8 cellular contexts compared by ENCODE assay signal in the genomic region with DNA sequence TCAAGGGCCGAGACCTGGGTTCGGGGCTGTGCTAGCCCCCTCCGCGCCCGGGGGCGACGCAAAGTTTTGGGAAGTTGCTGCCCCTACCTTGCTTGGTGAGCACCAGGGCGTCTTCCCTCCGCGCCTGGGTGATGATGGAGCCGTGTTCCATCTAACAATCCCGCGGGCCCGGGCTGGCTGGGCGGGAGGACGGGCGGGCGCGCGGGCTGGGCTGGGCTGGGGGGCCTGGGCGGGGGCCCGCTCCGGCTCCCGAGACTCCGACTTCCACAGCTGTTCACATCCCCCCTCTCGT. TPM values are rescaled to one million over a fixed set of nuclear protein-coding genes. Genes with fewer than 3 reads are reported as not detected.
DNase-seq lines count a peak whose midpoint lies in the region; ATAC-seq and TF ChIP-seq lines count a peak whose summit lies in the region.

No MANE protein-coding gene starts in this region.

- no peak for TF ChIP-seq RAD21 in IMR-90 (IDR thresholded peaks at IDR 0.05; ENCODE audit: low read length)

- H3K27me3 Mint-ChIP-seq in activated T-cell treated with anti-CD3 and anti-CD28 coated beads, Interleukin-2, amount 50 U/mL, for 24 hours = peaks cover under 1% of the 10 kb centered on the region

- H3K4me1 Mint-ChIP-seq in activated T-cell treated with anti-CD3 and anti-CD28 coated beads, Interleukin-2, amount 50 U/mL, for 24 hours (ENCODE audit: low read depth) = peaks cover 43% of the 10 kb centered on the region

- in situ Hi-C loops in IMR-90 (cut with MboI; ENCODE audit: low sequenced_read_pairs) = loop anchor here (10.0 kb wide), 1 partner anchor 49 kb away; no protein-coding TSS in a partner anchor
- in situ Hi-C loops in astrocyte of the spinal cord (cut with HindIII; ENCODE audit: low sequenced_read_pairs) = no loop called here
- in situ Hi-C loops in transverse colon (cut with MboI; ENCODE audit: low pct_ligation_motif_present in 1 of 4, low pct_unique_long_range_greater_than_20kb in 1 of 4, low sequenced_read_pairs in 3 of 4) = loop anchor here in 2 of 4 donors (5.0 to 10.0 kb wide), 2 partner anchors 46 to 49 kb away; no protein-coding TSS in a partner anchor

- peak overlapping the region; percentile 100 for H2AK9ac ChIP-seq in IMR-90 (replicated peaks; ENCODE audit: low read depth, low read length, poor library complexity)

- dilution Hi-C loops in IMR-90 (cut with HindIII; ENCODE audit: low sequenced_read_pairs, unreplicated experiment) = no loop called here

- POLR2A ChIA-PET in IMR-90 (lab: Charles Lee; ENCODE audit: unreplicated experiment) = interaction anchor here (0.7 to 2.8 kb wide), 5 partner anchors 8 to 51 kb away, joined by 3 to 12 read pairs (median 4); no protein-coding TSS in a partner anchor

- H3K14ac ChIP-seq in IMR-90 (replicated peaks; ENCODE audit: low read depth, low read length) = peak overlapping the region; percentile 94

- no peaks in the 10 kb centered on the region for H3K27me3 ChIP-seq in IMR-90 (ENCODE audit: control insufficient read depth, insufficient read depth, low read length)
- no peaks in the 10 kb centered on the region for H3K27me3 ChIP-seq in left lung
- H3K27me3 ChIP-seq in transverse colon = no peaks in the 10 kb centered on the region

- ATAC-seq in IMR-90 (ENCODE audit: low read depth) = peak; percentile 12
- ATAC-seq in left lung = peak; percentile 17

- peaks cover 46% of the 10 kb centered on the region for H4K20me1 ChIP-seq in IMR-90 (ENCODE audit: insufficient read depth, low read length)

- H2BK20ac ChIP-seq in IMR-90 (ENCODE audit: low read depth, low read length) = no peak overlapping the region

- peaks cover 0 to 25% of the 10 kb centered on the region in 2 experiments; a peak in 2 of 4 replicates for H3K79me1 ChIP-seq in IMR-90 (ENCODE audit: low read depth in 1 of 2, low read length in 2 of 2)

- H3K9ac ChIP-seq in IMR-90 (ENCODE audit: low read depth, low read length) = peak overlapping the region; percentile 98

- peak overlapping the region; percentile 92 for H3K4ac ChIP-seq in IMR-90 (ENCODE audit: low read depth, low read length)

- intact Hi-C loops in IMR-90 (cut with micrococcal nuclease) = loop anchor here (1.0 kb wide), 1 partner anchor 56 kb away; no protein-coding TSS in a partner anchor
- intact Hi-C loops in left lung (cut with DNase I) = no loop called here
- intact Hi-C loops in transverse colon (cut with DNase I; ENCODE audit: low total_unique reads) = no loop called here

- H3K36me3 ChIP-seq in IMR-90 (ENCODE audit: control insufficient read depth, insufficient read depth, low read length) (no peaks in the 10 kb centered on the region; the same call in 1 of the 2 replicates), left lung (no peaks in the 10 kb centered on the region), transverse colon (no peaks in the 10 kb centered on the region)

- peaks cover 19% of the 10 kb centered on the region for H3K4me1 ChIP-seq in IMR-90 (ENCODE audit: control insufficient read depth, insufficient read depth, low read length)
- peaks cover 31 to 45% of the 10 kb centered on the region in 2 donors for H3K4me1 ChIP-seq in left lung
- H3K4me1 ChIP-seq in transverse colon = peaks cover 22 to 42% (median 35%) of the 10 kb centered on the region in 4 donors

- DNase-seq in activated T-cell treated with anti-CD3 and anti-CD28 coated beads, Interleukin-2, amount 50 U/mL, for 24 hours = no peak
- DNase-seq in activated T-cell treated with anti-CD3 and anti-CD28 coated beads, Interleukin-2, amount 50 U/mL, for 48 hours = no peak
- DNase-seq in IMR-90 (no peak), astrocyte of the spinal cord (ENCODE audit: low read depth, low spot score) (no peak), left lung (no peak), transverse colon (no peak), glomerular visceral epithelial cell (ENCODE audit: extremely low spot score) (no peak), occipital lobe (lab: John Stamatoyannopoulos, UW) (no peak)

- peak overlapping the region; percentile 94 for H2AK5ac ChIP-seq in IMR-90 (ENCODE audit: low read depth, low read length)

- H2AFZ ChIP-seq in IMR-90 (replicated peaks; ENCODE audit: low read length, poor library complexity) = peak overlapping the region; percentile 99

- H3K9me3 ChIP-seq in IMR-90 (ENCODE audit: control insufficient read depth, insufficient read depth, low read length) = no peaks in the 10 kb centered on the region
- no peaks in the 10 kb centered on the region for H3K9me3 ChIP-seq in left lung
- H3K9me3 ChIP-seq in transverse colon = no peaks in the 10 kb centered on the region

- no peaks in the 10 kb centered on the region for H3K9me3 Mint-ChIP-seq in activated T-cell treated with anti-CD3 and anti-CD28 coated beads, Interleukin-2, amount 50 U/mL, for 24 hours

- BruUV-seq in IMR-90 (replicated peaks; lab: Mats Ljungman, UMichigan) = no TSS peak

- CTCF ChIA-PET in IMR-90 (lab: Yijun Ruan, JAX) = no interaction called here

- 5% methylated on average over 4 of the region's 26 CpGs; no CpG with 5 or more reads in 1 of the 2 experiments for WGBS in IMR-90 (ENCODE audit: extremely low coverage in 2 of 2, insufficient read length in 1 of 2), 2 experiments
- 0% methylated on average over 6 of the region's 26 CpGs; no CpG with 5 or more reads in 1 of the 2 donors for WGBS in transverse colon (ENCODE audit: low coverage in 1 of 2), 2 donors

- TF ChIP-seq POLR2A in IMR-90 (IDR thresholded peaks at IDR 0.05; ENCODE audit: low read depth, low read length) (no peak), transverse colon (IDR thresholded peaks at IDR 0.05) (no peak)

- TF ChIP-seq EP300 in transverse colon (IDR thresholded peaks at IDR 0.05; ENCODE audit: low read depth) = no peak

- H2BK15ac ChIP-seq in IMR-90 (ENCODE audit: low read depth, low read length) = peak overlapping the region; percentile 53; the same call in 1 of the 3 replicates

- H2BK5ac ChIP-seq in IMR-90 (ENCODE audit: low read depth, low read length, poor library complexity, severe bottlenecking) = peak overlapping the region; percentile 99

- peak overlapping the region; percentile 76 for H2BK120ac ChIP-seq in IMR-90 (ENCODE audit: low read depth, low read length)

- H4K8ac ChIP-seq in IMR-90 (ENCODE audit: low read depth in 2 of 2, low read length in 2 of 2) = peak overlapping the region; percentile 72 to 74; a peak in 3 of 4 replicates

- H3K4me2 ChIP-seq in IMR-90 (ENCODE audit: low read depth, low read length) = 0 out of 2 replicates have a peak overlapping the region, but pooled peaks have one; percentile 23

- peak overlapping the region; percentile 95 for H4K91ac ChIP-seq in IMR-90 (ENCODE audit: insufficient read depth, low read depth, low read length)

- H3K23ac ChIP-seq in IMR-90 (ENCODE audit: low read depth, low read length) = peak overlapping the region; percentile 98

- H3K18ac ChIP-seq in IMR-90 (ENCODE audit: low read depth, low read length) = peak overlapping the region; percentile 90

- H3K56ac ChIP-seq in IMR-90 (ENCODE audit: extremely low read depth, insufficient read depth, low read length) = peak overlapping the region; percentile 95

- peak overlapping the region; percentile 85 for H3K27ac Mint-ChIP-seq in activated T-cell treated with anti-CD3 and anti-CD28 coated beads, Interleukin-2, amount 50 U/mL, for 24 hours

- H3K4me3 ChIP-seq in IMR-90 (ENCODE audit: insufficient read depth, low read depth, low read length) (peak overlapping the region; percentile 99), astrocyte of the spinal cord (ENCODE audit: low read depth, low read length) (peak overlapping the region; percentile 93), left lung (peak overlapping the region; percentile 93 to 100), transverse colon (peak overlapping the region; percentile 66 to 98 (median 84))

- H3K27ac ChIP-seq in IMR-90 (ENCODE audit: insufficient read depth, low read length) = peak overlapping the region; percentile 99
- peak overlapping the region; percentile 95 to 99 for H3K27ac ChIP-seq in left lung
- H3K27ac ChIP-seq in transverse colon = peak overlapping the region; percentile 98 to 99 (median 98)

- TF ChIP-seq CTCF in IMR-90 (conservative IDR thresholded peaks at IDR 0.05; ENCODE audit: low read depth, low read length) (no peak), astrocyte of the spinal cord (IDR thresholded peaks at IDR 0.05; ENCODE audit: low read depth, low read length) (no peak), left lung (IDR thresholded peaks at IDR 0.05) (no peak), transverse colon (IDR thresholded peaks at IDR 0.05) (no peak)

- peak overlapping the region; percentile 82 for H3K4me3 Mint-ChIP-seq in activated T-cell treated with anti-CD3 and anti-CD28 coated beads, Interleukin-2, amount 50 U/mL, for 24 hours

- H3K36me3 Mint-ChIP-seq in activated T-cell treated with anti-CD3 and anti-CD28 coated beads, Interleukin-2, amount 50 U/mL, for 24 hours (ENCODE audit: low read depth) = peaks cover 2% of the 10 kb centered on the region

- H4K5ac ChIP-seq in IMR-90 (ENCODE audit: low read depth, low read length) = peak overlapping the region; percentile 90

- H3K9me1 ChIP-seq in IMR-90 (ENCODE audit: insufficient read depth, low read length) = peaks cover 19% of the 10 kb centered on the region

TF ChIP-seq in IMR-90, 13 proteins besides CTCF, POLR2A, EP300 and RAD21 (continues in another document):
- TF ChIP-seq BHLHE40 (IDR thresholded peaks at IDR 0.05; ENCODE audit: low read depth, low read length) (no peak), MAFK (IDR thresholded peaks at IDR 0.05; ENCODE audit: low read depth, low read length) (no peak), RFX5 (IDR thresholded peaks at IDR 0.05; ENCODE audit: low read depth, low read length) (no peak), RCOR1 (IDR thresholded peaks at IDR 0.05; ENCODE audit: insufficient replicate concordance, low read length) (no peak)

RNA-seq across cellular contexts. Expression of gene CTDSP2, which starts 0.3 kb away (rescaled TPM):
- total RNA-seq in IMR-90 (2012; rRNA removed) (79.4 and 114 TPM in 2 replicates), left lung (100 to 1,000 TPM; 179 to 210 TPM), transverse colon (100 to 1,000 TPM; 174 to 268 (median 231) TPM), occipital lobe (32.4 TPM)
- 150 and 156 TPM in 2 replicates for polyA plus RNA-seq in IMR-90 (2012; rRNA removed)
- polyA plus RNA-seq in IMR-90 (2012; cell fraction: cytosol; rRNA removed) = 134 and 187 TPM in 2 replicates
- 152 and 213 TPM in 2 replicates for polyA plus RNA-seq in IMR-90 (2012; cell fraction: nucleus; rRNA removed; ENCODE audit: low replicate concordance)

RNA-seq across cellular contexts. Expression of gene AVIL, which starts 27.7 kb away (rescaled TPM):
- 1.1 and 1.3 TPM in 2 replicates for total RNA-seq in IMR-90 (2012; rRNA removed)
- polyA plus RNA-seq in IMR-90 (2012; rRNA removed) = 2.1 and 2.5 TPM in 2 replicates
- polyA plus RNA-seq in IMR-90 (2012; cell fraction: cytosol; rRNA removed) = 0.37 and 0.42 TPM in 2 replicates
- polyA plus RNA-seq in IMR-90 (2012; cell fraction: nucleus; rRNA removed; ENCODE audit: low replicate concordance) = 8.3 and 25.0 TPM in 2 replicates
- 10 to 100 TPM; 10.5 to 12.8 TPM for total RNA-seq in left lung
- 10 to 100 TPM in 2 of 4 donors, 1 to 10 TPM in 2; 3.0 to 21.1 (median 9.1) TPM for total RNA-seq in transverse colon
- 0.78 TPM for total RNA-seq in occipital lobe
